8 cellular contexts compared by ENCODE assay signal in the genomic region with DNA sequence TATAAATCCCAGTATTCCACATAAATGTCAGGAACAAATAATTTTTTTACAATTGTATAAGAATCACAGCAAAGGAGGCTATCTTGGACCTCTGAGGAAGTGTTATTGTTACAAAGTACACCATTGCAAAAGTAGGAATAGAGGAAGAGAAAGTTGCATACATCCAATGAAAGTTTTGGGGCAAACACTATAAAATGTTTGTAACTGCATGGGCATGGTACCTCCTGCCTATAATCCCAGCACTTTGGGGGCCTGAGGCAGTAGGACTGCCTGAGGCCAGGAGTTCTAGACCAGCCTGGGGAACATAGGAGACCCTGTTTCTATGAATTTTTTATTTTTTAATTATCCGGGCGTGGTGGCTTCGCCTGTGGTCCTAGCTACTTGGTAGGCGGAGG. TPM values are rescaled to one million over a fixed set of nuclear protein-coding genes. Genes with fewer than 3 reads are reported as not detected.
DNase-seq lines count a peak whose midpoint lies in the region; ATAC-seq and TF ChIP-seq lines count a peak whose summit lies in the region.

No MANE protein-coding gene starts in this region.

- peak overlapping the region in 3 of 5 donors; percentile 66 to 85 (median 81) for H3K9ac ChIP-seq in subcutaneous abdominal adipose tissue (ENCODE audit: low read length in 5 of 5)

- no peak for ATAC-seq in activated CD4-positive, alpha-beta T cell treated with anti-CD3 and anti-CD28 coated beads for 36 hours
- ATAC-seq in HG03108 (IDR thresholded peaks at IDR 0.05; ENCODE audit: unreplicated experiment): no peak

- peaks cover 10% of the 10 kb centered on the region for H3K36me3 Mint-ChIP-seq in activated CD4-positive, alpha-beta T cell treated with anti-CD3 and anti-CD28 coated beads for 36 hours (ENCODE audit: low read depth)

- no peaks in the 10 kb centered on the region for H3K9me3 ChIP-seq in subcutaneous abdominal adipose tissue (ENCODE audit: control insufficient read depth in 5 of 5, low read length in 5 of 5)

- intact Hi-C loops in activated CD4-positive, alpha-beta T cell treated with anti-CD3 and anti-CD28 coated beads for 36 hours (cut with DNase I, micrococcal nuclease): loop anchor here (1.0 to 5.0 kb wide), 7 partner anchors 27 to 616 kb away; partner anchors contain the start of genes DPY30 (in 2 of the 2), BIRC6 (in 1 of the 2), SLC30A6 (in 1 of the 2) and SPAST (in 1 of the 2)

- H3K36me3 ChIP-seq in subcutaneous abdominal adipose tissue (ENCODE audit: control insufficient read depth in 5 of 5, insufficient read depth in 5 of 5, low read length in 5 of 5): peaks cover 0 to 4% (median 0%) of the 10 kb centered on the region in 5 donors

- H3K27ac ChIP-seq in VCaP: peak overlapping the region; percentile 93
- peak overlapping the region; percentile 82 for H3K27ac ChIP-seq in subcutaneous abdominal adipose tissue (ENCODE audit: low read depth, low read length)

- POLR2A ChIA-PET in activated CD4-positive, alpha-beta T cell treated with anti-CD3 and anti-CD28 coated beads for 36 hours (lab: Charles Lee): interaction anchor here (1.2 to 1.6 kb wide), 2 partner anchors 29 to 154 kb away, joined by 7 read pairs; partner anchors contain the start of genes DPY30 and SLC30A6

- peaks cover 28% of the 10 kb centered on the region for H3K4me1 Mint-ChIP-seq in activated CD4-positive, alpha-beta T cell treated with anti-CD3 and anti-CD28 coated beads for 36 hours

- peaks cover 0 to 27% (median 24%) of the 10 kb centered on the region in 5 donors for H3K4me1 ChIP-seq in subcutaneous abdominal adipose tissue (ENCODE audit: control insufficient read depth in 5 of 5, insufficient read depth in 5 of 5, low read length in 5 of 5)

- no peaks in the 10 kb centered on the region for H3K27me3 ChIP-seq in subcutaneous abdominal adipose tissue (ENCODE audit: control insufficient read depth in 5 of 5, insufficient read depth in 4 of 5, low read length in 5 of 5)

- no peak for DNase-seq in activated CD4-positive, alpha-beta T cell treated with anti-CD3 and anti-CD28 coated beads for 36 hours
- no peak for DNase-seq in activated CD4-positive, alpha-beta T cell treated with anti-CD3 and anti-CD28 coated beads for 4 hours
- DNase-seq in hepatic stellate cell (ENCODE audit: low spot score) (peak; percentile 8), iPS-NIHi7 (ENCODE audit: extremely low spot score) (no peak)
- DNase-seq in activated CD4-positive, CD25-positive, alpha-beta regulatory T cell treated with anti-CD3 and anti-CD28 coated beads, Interleukin-2, amount 50 U/mL, for 72 hours: no peak

- no peaks in the 10 kb centered on the region for H3K9me3 Mint-ChIP-seq in activated CD4-positive, alpha-beta T cell treated with anti-CD3 and anti-CD28 coated beads for 36 hours (ENCODE audit: low read depth)

- TF ChIP-seq CTCF in VCaP (conservative IDR thresholded peaks at IDR 0.05): no peak

- CTCF ChIA-PET in activated CD4-positive, alpha-beta T cell treated with anti-CD3 and anti-CD28 coated beads for 36 hours (lab: Charles Lee): interaction anchor here (0.8 kb wide), 1 partner anchor 90 kb away, joined by 3 read pairs; no protein-coding TSS in a partner anchor

- H3K27ac Mint-ChIP-seq in activated CD4-positive, alpha-beta T cell treated with anti-CD3 and anti-CD28 coated beads for 36 hours: peak overlapping the region; percentile 98

- peak overlapping the region; percentile 88 for H3K4me3 Mint-ChIP-seq in activated CD4-positive, alpha-beta T cell treated with anti-CD3 and anti-CD28 coated beads for 36 hours

- H3K27me3 Mint-ChIP-seq in activated CD4-positive, alpha-beta T cell treated with anti-CD3 and anti-CD28 coated beads for 36 hours: no peaks in the 10 kb centered on the region

- H3K4me3 ChIP-seq in subcutaneous abdominal adipose tissue (ENCODE audit: low read depth in 1 of 5, low read length in 5 of 5): peak overlapping the region; percentile 79 to 96 (median 83)

RNA-seq across cellular contexts. Expression of gene MEMO1, which starts 0.8 kb away (rescaled TPM):
- 10 to 100 TPM; 49.8 to 53.5 TPM for total RNA-seq in activated CD4-positive, alpha-beta T cell treated with anti-CD3 and anti-CD28 coated beads for 36 hours

RNA-seq across cellular contexts. Expression of gene DPY30, which starts 28.0 kb away (rescaled TPM):
- total RNA-seq in activated CD4-positive, alpha-beta T cell treated with anti-CD3 and anti-CD28 coated beads for 36 hours: 10 to 100 TPM; 74.2 to 78.6 TPM

RNA-seq across cellular contexts. Expression of gene SPAST, which starts 51.8 kb away (rescaled TPM):
- total RNA-seq in activated CD4-positive, alpha-beta T cell treated with anti-CD3 and anti-CD28 coated beads for 36 hours: 10 to 100 TPM; 16.8 to 19.5 TPM
